Comparison of ENCODE assay signal across 16 cellular contexts in the genomic region with DNA sequence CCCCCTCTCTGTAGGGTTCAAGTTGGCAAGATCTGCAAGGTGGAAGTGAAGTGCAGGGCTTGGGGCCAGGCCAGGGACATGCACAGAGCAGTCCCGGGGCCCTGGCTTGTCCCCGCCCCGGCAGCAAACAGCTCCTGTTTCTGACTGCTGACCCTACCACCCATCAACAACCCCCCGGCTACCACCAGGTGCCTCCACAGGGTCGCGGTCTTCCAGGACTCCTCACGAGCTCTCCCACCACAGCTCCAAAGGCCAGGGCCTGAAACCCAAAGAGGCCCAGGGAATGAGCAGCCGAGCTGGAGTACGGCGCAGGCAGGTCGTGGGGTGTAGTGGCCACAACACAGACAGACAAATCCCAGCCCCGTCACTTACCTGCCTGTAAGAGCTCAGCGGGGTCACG.
DNase-seq lines count a peak whose midpoint lies in the region; ATAC-seq and TF ChIP-seq lines count a peak whose summit lies in the region.
"Had no signal": no experiment of that assay in that cellular context is flagged by ENCODE, and none has a peak within 500 bp of the region (broad histone marks: within the 10 kb centered on the region; RNA-seq: fewer than 3 reads in every experiment).

No MANE protein-coding gene starts in this region.

- H3K9me3 ChIP-seq in OCI-LY3 (ENCODE audit: insufficient read depth, low read length): no peaks in the 10 kb centered on the region

- DNase-seq in ELF-1 (ENCODE audit: low read depth, low spot score): peak; percentile 27
- DNase-seq in posterior vena cava (ENCODE audit: low spot score): peak; percentile 66
- DNase-seq in Calu3: no peak
- DNase-seq in nucleus accumbens (lab: John Stamatoyannopoulos, UW): no peak
- DNase-seq: CD4-positive, alpha-beta T cell; GM23248; HCEC 1CT; MV-4-11; NCI-H1930; NCI-H774; PC-9 had no signal

- no peaks in the 10 kb centered on the region for H3K79me2 ChIP-seq in OCI-LY3 (ENCODE audit: low read length)

- H3K4me3 Mint-ChIP-seq in dendritic cell treated with granulocyte-macrophage colony-stimulating factor and Interleukin-4, amounts not matched to agents 40 ng/mL and 50 ng/mL, for 4 days: no peak overlapping the region
- H3K4me3 Mint-ChIP-seq in Calu3 (ENCODE audit: low read depth, unreplicated experiment): no peak overlapping the region
- H3K4me3 Mint-ChIP-seq: CD4-positive, alpha-beta T cell had no signal

- ATAC-seq in GM21528 (IDR thresholded peaks at IDR 0.05; ENCODE audit: low FRiP score, unreplicated experiment): no peak

- H3K4me1 Mint-ChIP-seq in dendritic cell treated with granulocyte-macrophage colony-stimulating factor and Interleukin-4, amounts not matched to agents 40 ng/mL and 50 ng/mL, for 4 days (ENCODE audit: low read depth): peaks cover 82% of the 10 kb centered on the region
- peaks cover 46% of the 10 kb centered on the region for H3K4me1 Mint-ChIP-seq in Calu3 (ENCODE audit: low read depth, unreplicated experiment)

- H2AFZ ChIP-seq in OCI-LY3 (ENCODE audit: low read depth, low read length): peak overlapping the region; percentile 47; the same call in 1 of the 2 replicates
- H2AFZ ChIP-seq: GM23248, PC-9 had no signal

- no peaks in the 10 kb centered on the region for H3K9me3 Mint-ChIP-seq in dendritic cell treated with granulocyte-macrophage colony-stimulating factor and Interleukin-4, amounts not matched to agents 40 ng/mL and 50 ng/mL, for 4 days
- no peaks in the 10 kb centered on the region for H3K9me3 Mint-ChIP-seq in Calu3 (ENCODE audit: low read depth, unreplicated experiment)
- H3K9me3 Mint-ChIP-seq: CD4-positive, alpha-beta T cell had no signal

- no peaks in the 10 kb centered on the region for H3K36me3 Mint-ChIP-seq in dendritic cell treated with granulocyte-macrophage colony-stimulating factor and Interleukin-4, amounts not matched to agents 40 ng/mL and 50 ng/mL, for 4 days (ENCODE audit: low read depth)
- H3K36me3 Mint-ChIP-seq in Calu3 (ENCODE audit: insufficient read depth, unreplicated experiment): no peaks in the 10 kb centered on the region

- no TSS peak for BruUV-seq in Calu3 (replicated peaks; lab: Mats Ljungman, UMichigan)

- peaks cover 5% of the 10 kb centered on the region for H3K27me3 ChIP-seq in OCI-LY3 (ENCODE audit: low read depth, low read length)

- peaks cover 20% of the 10 kb centered on the region for H3K27me3 Mint-ChIP-seq in dendritic cell treated with granulocyte-macrophage colony-stimulating factor and Interleukin-4, amounts not matched to agents 40 ng/mL and 50 ng/mL, for 4 days
- no peaks in the 10 kb centered on the region for H3K27me3 Mint-ChIP-seq in Calu3 (ENCODE audit: unreplicated experiment)
- H3K27me3 Mint-ChIP-seq: CD4-positive, alpha-beta T cell had no signal

- H3K27ac ChIP-seq in OCI-LY3 (ENCODE audit: low read length): no peak overlapping the region
- H3K27ac ChIP-seq: GM23248, PC-9, SK-N-MC had no signal

- no peaks in the 10 kb centered on the region for H4K20me1 ChIP-seq in OCI-LY3 (ENCODE audit: insufficient read depth, low read length)

- CTCF ChIA-PET in Calu3 (lab: Charles Lee): interaction anchor here (0.7 to 1.3 kb wide), 3 partner anchors 93 to 162 kb away, joined by 3 to 5 read pairs (median 5); partner anchors contain the start of gene SMAD3

- peaks cover 68% of the 10 kb centered on the region for H3K4me1 ChIP-seq in OCI-LY3 (ENCODE audit: low read length)

- intact Hi-C loops in dendritic cell treated with granulocyte-macrophage colony-stimulating factor and Interleukin-4, amounts not matched to agents 40 ng/mL and 50 ng/mL, for 4 days (cut with micrococcal nuclease): loop anchor here (5.0 to 10.0 kb wide), 3 partner anchors 37 to 891 kb away; no protein-coding TSS in a partner anchor
- intact Hi-C loops in posterior vena cava (cut with DNase I): no loop called here
- intact Hi-C loops in Calu3 (cut with micrococcal nuclease; ENCODE audit: unreplicated experiment): loop anchor here (10.0 kb wide), 2 partner anchors 231 to 891 kb away; no protein-coding TSS in a partner anchor

- peak overlapping the region; percentile 67 for H3K4me2 ChIP-seq in OCI-LY3 (ENCODE audit: low read length)
- H3K4me2 ChIP-seq: PC-9 had no signal

- peak overlapping the region; percentile 37 for H3K4me3 ChIP-seq in OCI-LY3 (ENCODE audit: low read length)
- H3K4me3 ChIP-seq: GM23248, K562, PC-9, SK-N-MC had no signal

- no peak for TF ChIP-seq CTCF in OCI-LY3 (IDR thresholded peaks at IDR 0.05; ENCODE audit: low read depth, low read length)
- no peak for TF ChIP-seq CTCF in Calu3 (IDR thresholded peaks at IDR 0.05; ENCODE audit: unreplicated experiment)

- H3K27ac Mint-ChIP-seq in dendritic cell treated with granulocyte-macrophage colony-stimulating factor and Interleukin-4, amounts not matched to agents 40 ng/mL and 50 ng/mL, for 4 days: peak overlapping the region; percentile 80
- H3K27ac Mint-ChIP-seq in Calu3 (ENCODE audit: unreplicated experiment): no peak overlapping the region
- H3K27ac Mint-ChIP-seq: CD4-positive, alpha-beta T cell had no signal

- no peak overlapping the region; the same call in 1 of the 2 replicates for H3K9ac ChIP-seq in OCI-LY3 (ENCODE audit: low read length)
- H3K9ac ChIP-seq: GM23248 had no signal

- no peaks in the 10 kb centered on the region for H3K36me3 ChIP-seq in OCI-LY3 (replicated peaks; ENCODE audit: low read depth, low read length)

Comparison
In these comparisons a context has a peak if more than half of its experiments do, and no peak if none do; other contexts are left out.
1. DNase-seq: peak in ELF-1 (single experiment) and posterior vena cava (single experiment); none in Calu3 (single experiment) and nucleus accumbens (0 of 56).
2. intact Hi-C loops: an anchor here in dendritic cell treated with granulocyte-macrophage colony-stimulating factor and Interleukin-4, amounts not matched to agents 40 ng/mL and 50 ng/mL, for 4 days (5.0 to 10.0 kb wide) and Calu3 (10.0 kb wide); none called in posterior vena cava.